Comparison of ENCODE assay signal across 9 cellular contexts in the genomic region with DNA sequence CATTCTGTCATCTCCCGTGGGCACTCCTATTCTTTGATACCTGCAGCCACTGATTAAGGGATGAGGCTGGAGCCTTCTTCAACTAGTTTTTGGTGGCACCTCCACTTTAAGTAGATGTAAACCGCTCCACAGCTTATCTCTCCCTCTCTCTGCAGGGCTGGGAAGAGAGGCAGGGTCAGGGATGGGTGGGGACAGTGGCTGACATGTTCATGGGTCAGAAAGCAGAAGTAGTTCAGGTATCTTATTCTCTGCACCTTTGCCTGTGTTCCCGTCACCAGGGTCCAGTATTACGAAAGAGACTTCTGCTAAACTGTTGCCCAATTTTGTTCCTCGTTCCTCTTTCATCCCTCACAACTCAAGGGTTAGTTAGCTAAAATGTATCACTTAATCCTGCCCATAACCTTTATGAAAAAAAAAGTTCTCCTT. TPM values are rescaled to one million over a fixed set of nuclear protein-coding genes. Genes with fewer than 3 reads are reported as not detected.
DNase-seq lines count a peak whose midpoint lies in the region; ATAC-seq and TF ChIP-seq lines count a peak whose summit lies in the region.
"Had no signal": no experiment of that assay in that cellular context is flagged by ENCODE, and none has a peak within 500 bp of the region (broad histone marks: within the 10 kb centered on the region; RNA-seq: fewer than 3 reads in every experiment).

No MANE protein-coding gene starts in this region.

- peak; percentile 7 for ATAC-seq in T-helper 17 cell
- ATAC-seq in stimulated activated naive B cell treated with anti-CD40 and anti-IgM and Interleukin-4, amounts not matched to agents 10 μg/mL and 1 μg/mL and 100 μg/mL, for 72 hours (replicated peaks): peak; percentile 54 to 59
- ATAC-seq in GM18868 (IDR thresholded peaks at IDR 0.05; ENCODE audit: unreplicated experiment): no peak

- H3K9me3 Mint-ChIP-seq in stimulated activated naive B cell treated with anti-CD40 and anti-IgM and Interleukin-4, amounts not matched to agents 10 μg/mL and 1 μg/mL and 100 μg/mL, for 72 hours: no peaks in the 10 kb centered on the region
- H3K9me3 Mint-ChIP-seq: natural killer cell had no signal

- peaks cover 8% of the 10 kb centered on the region for H3K4me1 Mint-ChIP-seq in T-helper 17 cell
- H3K4me1 Mint-ChIP-seq in stimulated activated naive B cell treated with anti-CD40 and anti-IgM and Interleukin-4, amounts not matched to agents 10 μg/mL and 1 μg/mL and 100 μg/mL, for 72 hours: peaks cover 12 to 15% of the 10 kb centered on the region in 2 donors

- H3K27ac Mint-ChIP-seq in T-helper 17 cell: peak overlapping the region; percentile 78
- H3K27ac Mint-ChIP-seq in stimulated activated naive B cell treated with anti-CD40 and anti-IgM and Interleukin-4, amounts not matched to agents 10 μg/mL and 1 μg/mL and 100 μg/mL, for 72 hours: no peak overlapping the region

- peaks cover 19% of the 10 kb centered on the region for H3K4me1 ChIP-seq in left ventricle myocardium inferior

- TF ChIP-seq CTCF in left ventricle myocardium inferior (IDR thresholded peaks at IDR 0.05; ENCODE audit: borderline replicate concordance): no peak

- H3K27me3 Mint-ChIP-seq in T-helper 17 cell: no peaks in the 10 kb centered on the region
- no peaks in the 10 kb centered on the region for H3K27me3 Mint-ChIP-seq in stimulated activated naive B cell treated with anti-CD40 and anti-IgM and Interleukin-4, amounts not matched to agents 10 μg/mL and 1 μg/mL and 100 μg/mL, for 72 hours

- H3K9me3 ChIP-seq in T-helper 17 cell (ENCODE audit: control insufficient read depth, low read length, poor library complexity, severe bottlenecking) (no peaks in the 10 kb centered on the region), left ventricle myocardium inferior (replicated peaks) (no peaks in the 10 kb centered on the region)

- peak overlapping the region; percentile 46 for H3K27ac ChIP-seq in left ventricle myocardium inferior (replicated peaks)

- H3K27me3 ChIP-seq in left ventricle myocardium inferior (ENCODE audit: low read depth): no peaks in the 10 kb centered on the region

- H3K4me3 ChIP-seq in left ventricle myocardium inferior: no peak overlapping the region

- H3K4me3 Mint-ChIP-seq in T-helper 17 cell: no peak overlapping the region
- no peak overlapping the region for H3K4me3 Mint-ChIP-seq in stimulated activated naive B cell treated with anti-CD40 and anti-IgM and Interleukin-4, amounts not matched to agents 10 μg/mL and 1 μg/mL and 100 μg/mL, for 72 hours
- H3K4me3 Mint-ChIP-seq: natural killer cell had no signal

- H3K36me3 Mint-ChIP-seq in T-helper 17 cell (ENCODE audit: low read depth): peaks cover 10% of the 10 kb centered on the region
- H3K36me3 Mint-ChIP-seq in stimulated activated naive B cell treated with anti-CD40 and anti-IgM and Interleukin-4, amounts not matched to agents 10 μg/mL and 1 μg/mL and 100 μg/mL, for 72 hours: peaks cover 0 to 12% of the 10 kb centered on the region in 2 donors
- H3K36me3 Mint-ChIP-seq: natural killer cell had no signal

- intact Hi-C loops in left ventricle myocardium inferior (cut with micrococcal nuclease): loop anchor here (2.0 to 10.0 kb wide), 2 partner anchors 174 to 358 kb away; no protein-coding TSS in a partner anchor

- peaks cover 74% of the 10 kb centered on the region for H3K36me3 ChIP-seq in left ventricle myocardium inferior

- DNase-seq in HUDEP-2 (lab: John Stamatoyannopoulos, UW; ENCODE audit: unreplicated experiment in 76 of 76) (peak in 46 of 76 experiments; percentile 2 to 62 (median 24)), T-helper 17 cell (no peak), left ventricle myocardium inferior (no peak), glomerular visceral epithelial cell (ENCODE audit: extremely low spot score) (no peak), LoVo (ENCODE audit: low spot score) (no peak)
- DNase-seq in stimulated activated naive B cell treated with anti-CD40 and anti-IgM and Interleukin-4, amounts not matched to agents 10 μg/mL and 1 μg/mL and 100 μg/mL, for 72 hours: no peak
- DNase-seq in stimulated activated CD4-positive, alpha-beta T cell treated with anti-CD3 and anti-CD28 coated beads, Interleukin-12 subunit alpha, Interleukin-12 subunit beta, amount 100 ng/mL, for 4 hours: no peak

RNA-seq across cellular contexts. Expression of gene EDEM3, which starts 51.7 kb away (rescaled TPM):
- total RNA-seq in T-helper 17 cell (10 to 100 TPM; 25.8 to 40.4 TPM), left ventricle myocardium inferior (16.9 TPM)

Comparison
In these comparisons a context has a peak if more than half of its experiments do, and no peak if none do; other contexts are left out.
1. DNase-seq: peak in HUDEP-2 (46 of 76); none in T-helper 17 cell (0 of 3), left ventricle myocardium inferior (single experiment), stimulated activated naive B cell treated with anti-CD40 and anti-IgM and Interleukin-4, amounts not matched to agents 10 μg/mL and 1 μg/mL and 100 μg/mL, for 72 hours (single experiment), glomerular visceral epithelial cell (single experiment), stimulated activated CD4-positive, alpha-beta T cell treated with anti-CD3 and anti-CD28 coated beads, Interleukin-12 subunit alpha, Interleukin-12 subunit beta, amount 100 ng/mL, for 4 hours (single experiment) and LoVo (single experiment).